ENCODE assay signal across 8 cellular contexts in the genomic region with DNA sequence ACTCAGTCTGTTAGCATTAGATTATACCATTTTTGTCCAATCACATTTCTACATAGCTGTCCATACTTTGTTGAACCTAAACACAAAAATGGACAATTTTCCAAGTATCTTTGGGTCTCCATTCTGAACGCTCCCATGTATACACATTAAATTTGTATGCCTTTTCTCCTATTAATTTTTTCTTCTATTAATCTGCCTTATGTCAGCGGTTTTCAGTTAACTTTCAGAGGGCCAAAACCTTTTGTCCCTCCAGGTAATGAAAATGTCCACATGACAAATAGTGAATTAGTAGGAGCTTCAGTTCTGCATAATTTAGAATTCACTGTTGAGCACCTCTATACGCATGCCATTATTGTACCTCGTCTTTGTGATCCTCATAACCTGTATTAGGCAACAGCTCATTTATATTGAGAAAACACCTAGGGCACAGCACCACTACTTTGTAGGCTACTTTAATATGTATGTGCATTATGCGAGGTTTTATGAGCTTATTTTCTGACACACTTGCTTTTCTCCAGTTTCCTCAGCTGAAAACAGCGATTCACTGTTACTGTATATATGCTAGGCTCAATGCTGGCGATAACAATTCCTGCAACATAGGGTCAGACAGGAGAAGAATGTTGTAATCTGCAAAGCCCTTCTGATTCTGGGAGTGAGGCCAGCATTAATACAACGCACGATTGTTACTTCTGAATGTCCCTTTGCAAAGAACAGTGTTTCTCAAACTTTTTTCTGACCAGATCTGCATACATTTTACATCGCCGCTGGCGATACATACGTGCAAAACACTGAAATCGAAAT. TPM values are rescaled to one million over a fixed set of nuclear protein-coding genes. Genes with fewer than 3 reads are reported as not detected.
DNase-seq lines count a peak whose midpoint lies in the region; ATAC-seq and TF ChIP-seq lines count a peak whose summit lies in the region.

No MANE protein-coding gene starts in this region.

- peak overlapping the region; percentile 84 for H2AFZ ChIP-seq in Loucy (ENCODE audit: low read length)

- H3K4me3 ChIP-seq in Loucy (ENCODE audit: low read length, poor library complexity, severe bottlenecking): peak overlapping the region; percentile 86
- peak overlapping the region in 2 of 3 donors; percentile 66 to 91 for H3K4me3 ChIP-seq in thyroid gland (replicated peaks in 1 of 3)

- H3K4me1 ChIP-seq in Loucy (ENCODE audit: insufficient read depth, low read length, poor library complexity, severe bottlenecking) (peaks cover 61% of the 10 kb centered on the region), thyroid gland (peaks cover 5 to 22% of the 10 kb centered on the region in 2 donors)

- intact Hi-C loops in thyroid gland (cut with DNase I): no loop called here

- H3K27me3 ChIP-seq in Loucy (ENCODE audit: insufficient read depth, low read length, poor library complexity, severe bottlenecking) (no peaks in the 10 kb centered on the region), thyroid gland (no peaks in the 10 kb centered on the region)

- H3K9me3 ChIP-seq in Loucy (ENCODE audit: insufficient read depth, low read depth, low read length) (no peaks in the 10 kb centered on the region), thyroid gland (no peaks in the 10 kb centered on the region)

- no peaks in the 10 kb centered on the region for H3K36me3 ChIP-seq in Loucy (ENCODE audit: insufficient read depth, low read length)
- H3K36me3 ChIP-seq in thyroid gland: no peaks in the 10 kb centered on the region

- peaks cover 27% of the 10 kb centered on the region for H4K20me1 ChIP-seq in Loucy (ENCODE audit: insufficient read depth, low read length, poor library complexity, severe bottlenecking)

- CTCF ChIA-PET in T-cell (lab: Charles Lee): interaction anchor here (0.6 to 1.5 kb wide), 6 partner anchors 9 to 655 kb away, joined by 3 to 7 read pairs (median 4); a partner anchor contains a TSS

- POLR2A ChIA-PET in T-cell (lab: Charles Lee): interaction anchor here in 1 of 2 donors (0.6 kb wide), 1 partner anchor 80 kb away, joined by 5 read pairs; no protein-coding TSS in a partner anchor

- peak in 12 of 14 donors; percentile 9 to 79 (median 45) for DNase-seq in C1 segment of cervical spinal cord (lab: John Stamatoyannopoulos, UW)
- peak; percentile 27 for DNase-seq in brain pericyte (ENCODE audit: low read depth, low spot score)
- DNase-seq in kidney glomerular epithelial cell (lab: John Stamatoyannopoulos, UW): peak; percentile 34
- peak; percentile 61 to 63 for DNase-seq in thyroid gland
- no peak for DNase-seq in T-cell

- no peak for TF ChIP-seq CTCF in Loucy (conservative IDR thresholded peaks at IDR 0.05; ENCODE audit: low read length)
- TF ChIP-seq CTCF in thyroid gland (IDR thresholded peaks at IDR 0.05): no peak

- H3K9ac ChIP-seq in Loucy (ENCODE audit: low read depth, low read length, poor library complexity, severe bottlenecking): peak overlapping the region; percentile 73

- H3F3A ChIP-seq in Loucy (ENCODE audit: low read depth): 0 out of 2 replicates have a peak, but pooled peaks cover 2% of the 10 kb centered on the region

- H3K4me2 ChIP-seq in Loucy (ENCODE audit: low read depth, low read length, poor library complexity, severe bottlenecking): peak overlapping the region; percentile 72

- no peaks in the 10 kb centered on the region for H3K9me3 Mint-ChIP-seq in T-cell

- no peaks in the 10 kb centered on the region for H3K36me3 Mint-ChIP-seq in T-cell

- H3K27me3 Mint-ChIP-seq in T-cell: no peaks in the 10 kb centered on the region

- peaks cover 29 to 32% (median 31%) of the 10 kb centered on the region in 3 donors for H3K4me1 Mint-ChIP-seq in T-cell

- no peaks in the 10 kb centered on the region for H3K9me2 ChIP-seq in Loucy (replicated peaks; ENCODE audit: low read depth, low read length)

- WGBS in thyroid gland, 2 donors: 29 to 35% methylated on average over 14 of the region's 14 CpGs

- peak overlapping the region; percentile 91 to 94 (median 92) for H3K27ac ChIP-seq in thyroid gland

- H3K79me2 ChIP-seq in Loucy (ENCODE audit: insufficient read depth, low read length): peaks cover 38% of the 10 kb centered on the region

- ATAC-seq in GM19452 (IDR thresholded peaks at IDR 0.05; ENCODE audit: unreplicated experiment) (no peak), T-cell (replicated peaks in 1 of 4) (no peak), HG02938 (IDR thresholded peaks at IDR 0.05; ENCODE audit: unreplicated experiment) (no peak)

- no peak overlapping the region for H3K4me3 Mint-ChIP-seq in T-cell

- no peak overlapping the region for H3K27ac Mint-ChIP-seq in T-cell

- no peak for TF ChIP-seq POLR2A in thyroid gland (IDR thresholded peaks at IDR 0.05)

RNA-seq across cellular contexts. Expression of a gene that starts 1.1 kb away (rescaled TPM):
- total RNA-seq in thyroid gland: 10 to 100 TPM; 45.3 to 52.1 (median 49.2) TPM
- total RNA-seq in T-cell: 10 to 100 TPM; 17.3 to 29.9 (median 24.2) TPM

Comparison
In these comparisons a context has a peak if more than half of its experiments do, and no peak if none do; other contexts are left out.
1. DNase-seq: peak in C1 segment of cervical spinal cord (12 of 14), brain pericyte (single experiment), kidney glomerular epithelial cell (single experiment) and thyroid gland (2 of 2); none in T-cell (0 of 34).